Comparison of ENCODE assay signal across 8 cellular contexts in genomic region chr16:77298638-77299360, GRCh38.
A peak's percentile ranks its signal among the peaks of the same experiment; 100 is the strongest.
DNase-seq lines count a peak whose midpoint lies in the region; ATAC-seq and TF ChIP-seq lines count a peak whose summit lies in the region.

No MANE protein-coding gene starts in this region.

- peak overlapping the region; percentile 7 for H2AFZ ChIP-seq in parathyroid adenoma

- H3K27me3 ChIP-seq in parathyroid adenoma (ENCODE audit: control insufficient read depth, insufficient read depth, low read length) (no peaks in the 10 kb centered on the region), colonic mucosa (no peaks in the 10 kb centered on the region)

- no peak overlapping the region for H3K4me3 ChIP-seq in NB4 (ENCODE audit: low read depth, low read length)
- H3K4me3 ChIP-seq in parathyroid adenoma (ENCODE audit: low read depth, low read length) = no peak overlapping the region
- no peak overlapping the region for H3K4me3 ChIP-seq in colonic mucosa

- H3K27ac ChIP-seq in parathyroid adenoma = no peak overlapping the region
- H3K27ac ChIP-seq in colonic mucosa = no peak overlapping the region

- TF ChIP-seq POLR2A in NB4 (IDR thresholded peaks at IDR 0.05; ENCODE audit: extremely low read depth, insufficient read length) = no peak

- H3K9me3 ChIP-seq in parathyroid adenoma (ENCODE audit: control insufficient read depth, low read length) (no peaks in the 10 kb centered on the region), colonic mucosa (no peaks in the 10 kb centered on the region)

- no peak for ATAC-seq in GM21737 (IDR thresholded peaks at IDR 0.05; ENCODE audit: unreplicated experiment)
- no peak for ATAC-seq in HG03159 (IDR thresholded peaks at IDR 0.05; ENCODE audit: unreplicated experiment)

- no peak for TF ChIP-seq CTCF in NB4 (IDR thresholded peaks at IDR 0.05; ENCODE audit: low read depth, low read length)
- no peak for TF ChIP-seq CTCF in parathyroid adenoma (IDR thresholded peaks at IDR 0.05)
- TF ChIP-seq CTCF in colonic mucosa (IDR thresholded peaks at IDR 0.05) = no peak

- DNase-seq in EH (ENCODE audit: low read depth) (peak; percentile 98), NB4 (ENCODE audit: low read depth) (peak; percentile 39), dedifferentiated amniotic fluid mesenchymal stem cell (ENCODE audit: extremely low spot score) (peak; percentile 24), SHP77 treated with DMSO at 0.1 percent for 48 hours (lab: John Stamatoyannopoulos, UW) (no peak), colonic mucosa (no peak)

- intact Hi-C loops in colonic mucosa (cut with DNase I) = no loop called here

- no peaks in the 10 kb centered on the region for H3K79me2 ChIP-seq in parathyroid adenoma

- H3K9ac ChIP-seq in parathyroid adenoma (no peak overlapping the region), colonic mucosa (ENCODE audit: low read depth in 2 of 2, low read length in 2 of 2) (no peak overlapping the region)

- H3K4me1 ChIP-seq in parathyroid adenoma (no peaks in the 10 kb centered on the region), colonic mucosa (no peaks in the 10 kb centered on the region)

- H3K36me3 ChIP-seq in parathyroid adenoma (ENCODE audit: control insufficient read depth, insufficient read depth, low read length) (no peaks in the 10 kb centered on the region), colonic mucosa (no peaks in the 10 kb centered on the region)

- no peak overlapping the region for H3K4me2 ChIP-seq in parathyroid adenoma (ENCODE audit: low read length)

Comparison
In these comparisons a context has a peak if more than half of its experiments do, and no peak if none do; other contexts are left out.
1. DNase-seq: peak in EH (single experiment), NB4 (single experiment) and dedifferentiated amniotic fluid mesenchymal stem cell (single experiment); none in SHP77 treated with DMSO at 0.1 percent for 48 hours (single experiment) and colonic mucosa (single experiment).